In the genomic region with DNA sequence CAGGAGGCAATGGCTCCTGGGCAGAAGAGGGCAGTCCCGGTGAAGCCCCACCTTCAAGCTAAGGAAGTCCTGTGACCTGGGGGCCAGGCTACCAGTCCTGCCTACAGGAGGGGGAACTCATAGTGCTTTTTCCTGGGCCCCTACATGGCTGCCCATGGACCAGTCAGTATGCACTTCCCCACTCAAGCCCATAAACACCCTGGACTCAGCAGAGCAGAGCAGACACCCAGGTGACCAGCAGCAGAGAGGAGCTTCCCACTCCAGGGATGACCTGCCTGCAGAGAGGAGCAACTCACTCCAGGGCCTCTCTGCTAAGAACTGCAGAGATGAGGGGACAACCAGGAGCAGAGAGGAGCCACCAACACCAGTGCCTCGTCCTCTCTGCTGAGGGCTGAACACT, we compare ENCODE assay signal across 30 cellular contexts. TPM values are rescaled to one million over a fixed set of nuclear protein-coding genes. Genes with fewer than 3 reads are reported as not detected.
"Had no signal": no experiment of that assay in that cellular context is flagged by ENCODE, and none has a peak within 500 bp of the region (broad histone marks: within the 10 kb centered on the region; RNA-seq: fewer than 3 reads in every experiment).

No MANE protein-coding gene starts in this region.

- H3K27ac ChIP-seq: colonic mucosa, epithelial cell of prostate, esophagus squamous epithelium, gastrocnemius medialis, heart right ventricle, left lung, lower lobe of right lung had no signal

- H3K4me3 ChIP-seq: colonic mucosa, esophagus squamous epithelium, gastrocnemius medialis, heart right ventricle, left lung, lower lobe of right lung, mucosa of descending colon had no signal

- FAIRE-seq: endometrium, islet of Langerhans, keratinocyte had no signal

- ATAC-seq: effector memory CD8-positive, alpha-beta T cell; esophagus mucosa; gastrocnemius medialis; left cardiac atrium; left lung; left ventricle myocardium superior; lower lobe of right lung; mucosa of descending colon had no signal

- H3K4me1 Mint-ChIP-seq: endodermal cell, mesothelial cell of epicardium had no signal

- H3K4me3 Mint-ChIP-seq: dendritic cell treated with granulocyte-macrophage colony-stimulating factor and Interleukin-4, amounts not matched to agents 40 ng/mL and 50 ng/mL, for 4 days; effector memory CD8-positive, alpha-beta T cell; endodermal cell; mesothelial cell of epicardium had no signal

- DNase-seq: cerebellar nuclear complex; colonic mucosa; cortex of kidney; effector CD8-positive, alpha-beta T cell; effector memory CD8-positive, alpha-beta T cell; erythroblast; esophagus squamous epithelium; foreskin fibroblast; foreskin melanocyte; gastrocnemius medialis; glutamatergic neuron; head of caudate nucleus; heart right ventricle; hippocampal formation; left cardiac atrium; left lung; left ventricle myocardium superior; lower lobe of right lung; mesenchymal stem cell; mucosa of descending colon had no signal

- H3K36me3 ChIP-seq: colonic mucosa, esophagus squamous epithelium, gastrocnemius medialis, heart right ventricle, left lung, lower lobe of right lung had no signal

- H3K4me1 ChIP-seq: colonic mucosa, esophagus squamous epithelium, gastrocnemius medialis, heart right ventricle, left lung, lower lobe of right lung had no signal

- H3K27ac Mint-ChIP-seq: dendritic cell treated with granulocyte-macrophage colony-stimulating factor and Interleukin-4, amounts not matched to agents 40 ng/mL and 50 ng/mL, for 4 days; effector memory CD8-positive, alpha-beta T cell; endodermal cell; mesothelial cell of epicardium had no signal

- H3K9me3 Mint-ChIP-seq: effector memory CD8-positive, alpha-beta T cell; endodermal cell; mesothelial cell of epicardium had no signal

- H3K27me3 ChIP-seq: colonic mucosa, gastrocnemius medialis had no signal

- H3K9me3 ChIP-seq: colonic mucosa, esophagus squamous epithelium, gastrocnemius medialis, heart right ventricle, left lung, lower lobe of right lung, mucosa of descending colon had no signal

RNA-seq across cellular contexts. Expression of a gene that starts 42.3 kb away (rescaled TPM):
- total RNA-seq: endodermal cell, kidney epithelial cell, mesenteric fat pad had no signal
